24 cellular contexts compared by ENCODE assay signal in genomic region chr3:107272885-107273284, GRCh38.
"Had no signal": no experiment of that assay in that cellular context is flagged by ENCODE, and none has a peak within 500 bp of the region (broad histone marks: within the 10 kb centered on the region; RNA-seq: fewer than 3 reads in every experiment).

No MANE protein-coding gene starts in this region.

- H3K36me3 ChIP-seq: gastrocnemius medialis, left ventricle myocardium inferior, ovary, prostate gland, right atrium auricular region, spleen, upper lobe of left lung, WERI-Rb-1 had no signal

- H3K27me3 Mint-ChIP-seq: brain had no signal

- H3K27ac ChIP-seq: gastrocnemius medialis, left ventricle myocardium inferior, ovary, prostate gland, right atrium auricular region, spleen, testis, upper lobe of left lung, WERI-Rb-1 had no signal

- DNase-seq: activated CD4-positive, alpha-beta T cell treated with anti-CD3 and anti-CD28 coated beads, Interleukin-2, amount 10 ng/mL, durations not matched to agents 7 days and 5 days; activated CD4-positive, CD25-positive, alpha-beta regulatory T cell treated with anti-CD3 and anti-CD28 coated beads, Interleukin-2, amount 50 U/mL, for 72 hours; activated CD8-positive, alpha-beta T cell treated with anti-CD3 and anti-CD28 coated beads, Interleukin-2, amount 10 ng/mL, durations not matched to agents 7 days and 5 days; activated gamma-delta T cell treated with Interleukin-2 at 50 U/mL for 16 hours; aorta; dermis blood vessel endothelial cell; effector memory CD4-positive, alpha-beta T cell; gastrocnemius medialis; hippocampal formation; left ventricle myocardium inferior; ovary; spleen; stimulated activated CD4-positive, alpha-beta T cell treated with anti-CD3 and anti-CD28 coated beads, Interleukin-4, amount 100 ng/mL, for 24 hours; stimulated activated naive CD8-positive, alpha-beta T cell treated with anti-CD3 and anti-CD28 coated beads, Interleukin-15, amount 100 ng/mL, for 72 hours; T-cell; testis; upper lobe of left lung; WERI-Rb-1 had no signal

- H3K4me3 ChIP-seq: gastrocnemius medialis, left ventricle myocardium inferior, ovary, prostate gland, right atrium auricular region, spleen, testis, upper lobe of left lung had no signal

- H3K9me3 Mint-ChIP-seq: activated CD4-positive, alpha-beta T cell treated with anti-CD3 and anti-CD28 coated beads, Interleukin-2, amount 10 ng/mL, durations not matched to agents 7 days and 5 days; activated naive CD4-positive, alpha-beta T cell treated with anti-CD3 and anti-CD28 coated beads, Interleukin-2, amount 50 U/mL, for 24 hours; brain; natural killer cell treated with Interleukin-12 subunit alpha and Interleukin-12 subunit beta and Interleukin-15 and Interleukin-18, amount 100 ng/mL, for 72 hours; stimulated activated naive CD8-positive, alpha-beta T cell treated with anti-CD3 and anti-CD28 coated beads, Interleukin-15, amount 100 ng/mL, for 72 hours; T-cell; T-helper 2 cell treated with Interferon-gamma antibody and Interleukin-4, amounts not matched to agents 5 μg/mL and 100 μg/mL, for 36 hours had no signal

- H3K36me3 Mint-ChIP-seq: activated naive CD4-positive, alpha-beta T cell treated with anti-CD3 and anti-CD28 coated beads, Interleukin-2, amount 50 U/mL, for 24 hours; natural killer cell treated with Interleukin-12 subunit alpha and Interleukin-12 subunit beta and Interleukin-15 and Interleukin-18, amount 100 ng/mL, for 72 hours; T-cell had no signal

- H3K4me1 ChIP-seq: gastrocnemius medialis, left ventricle myocardium inferior, prostate gland, right atrium auricular region, testis, upper lobe of left lung had no signal

- H3K9me3 ChIP-seq: gastrocnemius medialis, left ventricle myocardium inferior, ovary, prostate gland, right atrium auricular region, spleen, testis, upper lobe of left lung had no signal

- H3K4me1 Mint-ChIP-seq: activated naive CD4-positive, alpha-beta T cell treated with anti-CD3 and anti-CD28 coated beads, Interleukin-2, amount 50 U/mL, for 24 hours; stimulated activated naive CD8-positive, alpha-beta T cell treated with anti-CD3 and anti-CD28 coated beads, Interleukin-15, amount 100 ng/mL, for 72 hours had no signal

- H3K27me3 ChIP-seq: gastrocnemius medialis, ovary, right atrium auricular region, spleen, testis, upper lobe of left lung had no signal

- H3K27ac Mint-ChIP-seq: activated CD4-positive, alpha-beta T cell treated with anti-CD3 and anti-CD28 coated beads, Interleukin-2, amount 10 ng/mL, durations not matched to agents 7 days and 5 days; activated CD8-positive, alpha-beta T cell treated with anti-CD3 and anti-CD28 coated beads, Interleukin-2, amount 10 ng/mL, durations not matched to agents 7 days and 5 days; activated naive CD4-positive, alpha-beta T cell treated with anti-CD3 and anti-CD28 coated beads, Interleukin-2, amount 50 U/mL, for 24 hours; natural killer cell treated with Interleukin-12 subunit alpha and Interleukin-12 subunit beta and Interleukin-15 and Interleukin-18, amount 100 ng/mL, for 72 hours; stimulated activated naive CD8-positive, alpha-beta T cell treated with anti-CD3 and anti-CD28 coated beads, Interleukin-15, amount 100 ng/mL, for 72 hours; T-cell; T-helper 2 cell treated with Interferon-gamma antibody and Interleukin-4, amounts not matched to agents 5 μg/mL and 100 μg/mL, for 36 hours had no signal

- H3K4me3 Mint-ChIP-seq: activated CD4-positive, alpha-beta T cell treated with anti-CD3 and anti-CD28 coated beads, Interleukin-2, amount 10 ng/mL, durations not matched to agents 7 days and 5 days; activated CD8-positive, alpha-beta T cell treated with anti-CD3 and anti-CD28 coated beads, Interleukin-2, amount 10 ng/mL, durations not matched to agents 7 days and 5 days; activated naive CD4-positive, alpha-beta T cell treated with anti-CD3 and anti-CD28 coated beads, Interleukin-2, amount 50 U/mL, for 24 hours; brain; natural killer cell treated with Interleukin-12 subunit alpha and Interleukin-12 subunit beta and Interleukin-15 and Interleukin-18, amount 100 ng/mL, for 72 hours; stimulated activated naive CD8-positive, alpha-beta T cell treated with anti-CD3 and anti-CD28 coated beads, Interleukin-15, amount 100 ng/mL, for 72 hours; T-cell; T-helper 2 cell treated with Interferon-gamma antibody and Interleukin-4, amounts not matched to agents 5 μg/mL and 100 μg/mL, for 36 hours had no signal
